8 cellular contexts compared by ENCODE assay signal in genomic region chr6:142945071-142945445, GRCh38.
DNase-seq lines count a peak whose midpoint lies in the region; ATAC-seq and TF ChIP-seq lines count a peak whose summit lies in the region.

Gene HIVEP2 (minus strand): TSS chr6:142945176. CDS start chr6:142774738, 170,438 bp downstream.

- TF ChIP-seq CTCF in OCI-LY3 (IDR thresholded peaks at IDR 0.05; ENCODE audit: low read depth, low read length): no peak

- H2AFZ ChIP-seq in OCI-LY3 (ENCODE audit: low read depth, low read length): no peak within 1 kb of the TSS

- H3K9ac ChIP-seq in OCI-LY3 (ENCODE audit: low read length) (peak within 1 kb of the TSS; percentile 87), muscle layer of colon (ENCODE audit: low read length) (peak within 1 kb of the TSS; percentile 80)

- peak; percentile 55 for DNase-seq in NCI-H146 (lab: John Stamatoyannopoulos, UW)
- DNase-seq in NCI-H146 treated with DMSO at 0.1 percent for 48 hours (lab: John Stamatoyannopoulos, UW; ENCODE audit: unreplicated experiment): no peak
- peak; percentile 84 for DNase-seq in activated T-cell treated with anti-CD3 and anti-CD28 coated beads for 48 hours (ENCODE audit: low read depth)
- peak; percentile 37 to 42 for DNase-seq in erythroblast (lab: John Stamatoyannopoulos, UW)
- DNase-seq in stimulated activated CD8-positive, alpha-beta memory T cell treated with anti-CD3 and anti-CD28 coated beads, Interleukin-7, amount 100 ng/mL, for 4 hours (ENCODE audit: low read depth in 2 of 2): peak; percentile 86 to 89

- H3K79me2 ChIP-seq in OCI-LY3 (ENCODE audit: low read length): peaks cover 59% of the 10 kb centered on the region

- H3K4me1 ChIP-seq in OCI-LY3 (ENCODE audit: low read length): peaks cover 33% of the 10 kb centered on the region
- peaks cover 18% of the 10 kb centered on the region for H3K4me1 ChIP-seq in muscle layer of colon (ENCODE audit: insufficient read depth, low read length)

- H3K4me2 ChIP-seq in OCI-LY3 (ENCODE audit: low read length): peak within 1 kb of the TSS; percentile 96

- peaks cover 33% of the 10 kb centered on the region for H4K20me1 ChIP-seq in OCI-LY3 (ENCODE audit: insufficient read depth, low read length)

- H3K4me3 ChIP-seq in OCI-LY3 (ENCODE audit: low read length) (peak within 1 kb of the TSS; percentile 86), muscle layer of colon (ENCODE audit: low read depth in 1 of 2, low read length in 2 of 2) (peak within 1 kb of the TSS; percentile 82 to 95)

- H3K27me3 ChIP-seq in OCI-LY3 (ENCODE audit: low read depth, low read length) (no peaks in the 10 kb centered on the region), muscle layer of colon (ENCODE audit: control insufficient read depth in 1 of 2, insufficient read depth in 2 of 2, low read length in 2 of 2) (no peaks in the 10 kb centered on the region)

- TF ChIP-seq POLR2A in erythroblast (IDR thresholded peaks at IDR 0.05; ENCODE audit: low read length): no peak

- peak within 1 kb of the TSS; percentile 97 for H3K27ac ChIP-seq in OCI-LY3 (ENCODE audit: low read length)
- H3K27ac ChIP-seq in muscle layer of colon (ENCODE audit: low read depth, low read length): peak within 1 kb of the TSS; percentile 100

- H3K36me3 ChIP-seq in OCI-LY3 (replicated peaks; ENCODE audit: low read depth, low read length): peaks cover 3% of the 10 kb centered on the region
- no peaks in the 10 kb centered on the region for H3K36me3 ChIP-seq in muscle layer of colon (ENCODE audit: insufficient read depth, low read length)

- ATAC-seq in HG03095 (IDR thresholded peaks at IDR 0.05; ENCODE audit: unreplicated experiment): peak; percentile 22

- H3K9me3 ChIP-seq in OCI-LY3 (ENCODE audit: insufficient read depth, low read length) (no peaks in the 10 kb centered on the region), muscle layer of colon (ENCODE audit: low read length) (no peaks in the 10 kb centered on the region)
